8 cellular contexts compared by ENCODE assay signal in genomic region chr9:112475318-112475717, GRCh38.
"Had no signal": no experiment of that assay in that cellular context is flagged by ENCODE, and none has a peak within 500 bp of the region (broad histone marks: within the 10 kb centered on the region; RNA-seq: fewer than 3 reads in every experiment).

No MANE protein-coding gene starts in this region.

- H3K4me3 ChIP-seq: GM12878 had no signal

- DNase-seq: GDM1, GF-D8 had no signal

- FAIRE-seq: G401.6, GM12878, GM12891, GM12892, GM18507, GM19239 had no signal

- ATAC-seq: GM12878 had no signal
